In the genomic region with DNA sequence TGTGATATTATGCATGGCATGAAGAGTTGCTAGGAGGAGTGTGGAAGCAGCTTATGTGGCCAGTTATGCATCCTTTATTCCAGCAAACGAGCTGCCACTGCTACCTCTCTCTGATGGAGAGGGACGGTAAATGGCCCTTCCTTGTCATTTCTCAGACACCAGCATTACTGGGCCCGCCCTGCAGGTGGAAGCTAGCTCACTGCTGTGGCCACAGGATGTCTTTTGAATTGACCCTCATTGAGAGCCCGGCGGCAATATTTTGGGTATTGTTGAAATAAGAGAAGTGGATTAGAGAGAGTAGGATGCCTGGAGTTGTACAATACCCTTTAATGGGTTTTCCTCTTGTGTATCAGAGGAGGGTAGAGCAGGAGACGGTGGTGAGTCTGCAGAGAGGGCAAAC, we compare ENCODE assay signal across 20 cellular contexts. TPM values are rescaled to one million over a fixed set of nuclear protein-coding genes. Genes with fewer than 3 reads are reported as not detected.
DNase-seq lines count a peak whose midpoint lies in the region; ATAC-seq and TF ChIP-seq lines count a peak whose summit lies in the region.
"Had no signal": no experiment of that assay in that cellular context is flagged by ENCODE, and none has a peak within 500 bp of the region (broad histone marks: within the 10 kb centered on the region; RNA-seq: fewer than 3 reads in every experiment).

No MANE protein-coding gene starts in this region.

- H2BK15ac ChIP-seq in H9 (ENCODE audit: low read depth, low read length), result no peak overlapping the region

- no peak overlapping the region for H4K91ac ChIP-seq in H9 (ENCODE audit: insufficient read length, low read depth, low read length)

- H3K27ac Mint-ChIP-seq in H9, result no peak overlapping the region
- H3K27ac Mint-ChIP-seq in WTC11, result no peak overlapping the region
- no peak overlapping the region for H3K27ac Mint-ChIP-seq in activated naive CD4-positive, alpha-beta T cell treated with anti-CD3 and anti-CD28 coated beads, Interleukin-2, amount 50 U/mL, for 72 hours
- H3K27ac Mint-ChIP-seq: IgD-negative memory B cell had no signal

- in situ Hi-C loops in ACHN (cut with HindIII; ENCODE audit: low pct_ligation_motif_present, low pct_unique_long_range_greater_than_20kb, low sequenced_read_pairs), result no loop called here

- H3K14ac ChIP-seq in H9 (ENCODE audit: insufficient read depth, low read length), result no peak overlapping the region

- H3K9ac ChIP-seq in H9 (ENCODE audit: extremely low read depth, insufficient read length, low read length) (no peak overlapping the region), iPS-18a (ENCODE audit: low read length) (no peak overlapping the region)

- no peak overlapping the region for H3K18ac ChIP-seq in H9 (ENCODE audit: insufficient read length, low read depth, low read length)

- peaks cover 24% of the 10 kb centered on the region for H3K23me2 ChIP-seq in H9 (ENCODE audit: insufficient read length, low read depth, low read length, poor library complexity, severe bottlenecking)

- peak overlapping the region; percentile 73 for H3K4me2 ChIP-seq in H9 (ENCODE audit: insufficient read depth, insufficient read length, low read length)

- H2BK120ac ChIP-seq in H9 (ENCODE audit: low read depth, low read length, poor library complexity, severe bottlenecking), result no peak overlapping the region

- no peak overlapping the region for H2BK5ac ChIP-seq in H9 (ENCODE audit: insufficient read length, low read length)

- DNase-seq in COR-L47 (lab: John Stamatoyannopoulos, UW) (peak; percentile 24), H9 (peak; percentile 64), WTC11 (ENCODE audit: low spot score) (peak; percentile 55), ACHN (no peak)
- DNase-seq in activated naive CD4-positive, alpha-beta T cell treated with anti-CD3 and anti-CD28 coated beads, Interleukin-2, amount 50 U/mL, for 72 hours (ENCODE audit: low spot score in 2 of 2), result no peak
- DNase-seq in activated CD4-positive, CD25-positive, alpha-beta regulatory T cell treated with anti-CD3 and anti-CD28 coated beads, Interleukin-2, amount 50 U/mL, for 72 hours, result no peak
- DNase-seq: activated CD8-positive, alpha-beta memory T cell treated with anti-CD3 and anti-CD28 coated beads, Interleukin-2, amount 50 U/mL, for 48 hours; activated naive CD4-positive, alpha-beta T cell; aorta; heart left ventricle; NCI-H226; occipital lobe; SIG-M5; sigmoid colon; stimulated activated CD4-positive, alpha-beta T cell treated with anti-CD3 and anti-CD28 coated beads, Interleukin-4, amount 100 ng/mL, for 24 hours; T-helper 9 cell had no signal

- no peak overlapping the region for H2BK20ac ChIP-seq in H9 (ENCODE audit: low read depth, low read length, poor library complexity, severe bottlenecking)

- no peaks in the 10 kb centered on the region for H3K36me3 ChIP-seq in iPS-18a (ENCODE audit: control insufficient read depth, low read depth, low read length)
- H3K36me3 ChIP-seq: heart left ventricle, sigmoid colon, thoracic aorta had no signal

- H3K4me1 ChIP-seq in H9 (ENCODE audit: insufficient read depth, low read length) (peaks cover 3% of the 10 kb centered on the region; the same call in 1 of the 2 replicates), iPS-18a (ENCODE audit: control insufficient read depth, low read depth, low read length) (peaks cover 12% of the 10 kb centered on the region)

- H4K8ac ChIP-seq in H9 (replicated peaks; ENCODE audit: insufficient read length, low read depth, low read length), result no peak overlapping the region

- no peak overlapping the region for H3K27ac ChIP-seq in H9 (ENCODE audit: insufficient read length, low read depth, low read length)
- H3K27ac ChIP-seq in iPS-18a (ENCODE audit: low read length), result no peak overlapping the region
- H3K27ac ChIP-seq: heart left ventricle, sigmoid colon, thoracic aorta had no signal

- no peak overlapping the region for H3T11ph ChIP-seq in H9 (ENCODE audit: low read length)

- H3K9me3 ChIP-seq in H9 (ENCODE audit: control insufficient read depth, low read depth, low read length) (no peaks in the 10 kb centered on the region), iPS-18a (ENCODE audit: control insufficient read depth, low read depth, low read length) (no peaks in the 10 kb centered on the region)
- H3K9me3 ChIP-seq: heart left ventricle, sigmoid colon, thoracic aorta had no signal

- no peaks in the 10 kb centered on the region for H3K79me2 ChIP-seq in H9 (ENCODE audit: insufficient read depth, low read length)

- no peak overlapping the region for H2BK12ac ChIP-seq in H9 (ENCODE audit: insufficient read length, low read depth, low read length)

- H3K9me3 Mint-ChIP-seq in H9, result no peaks in the 10 kb centered on the region
- no peaks in the 10 kb centered on the region for H3K9me3 Mint-ChIP-seq in WTC11
- H3K9me3 Mint-ChIP-seq in activated naive CD4-positive, alpha-beta T cell treated with anti-CD3 and anti-CD28 coated beads, Interleukin-2, amount 50 U/mL, for 72 hours, result peaks cover 0 to 5% of the 10 kb centered on the region in 2 donors
- H3K9me3 Mint-ChIP-seq: IgD-negative memory B cell had no signal

- H3K23ac ChIP-seq in H9 (ENCODE audit: insufficient read length, low read depth, low read length), result no peak overlapping the region

- TF ChIP-seq CTCF in H9 (conservative IDR thresholded peaks at IDR 0.05) (peak; percentile 57), WTC11 (IDR thresholded peaks at IDR 0.05) (no peak)

- no peak overlapping the region for H4K5ac ChIP-seq in H9 (ENCODE audit: insufficient read length, low read depth, low read length)

- H2AK5ac ChIP-seq in H9 (ENCODE audit: insufficient read length, low read length), result no peak overlapping the region

- H3K79me1 ChIP-seq in H9 (ENCODE audit: insufficient read depth, low read depth, low read length, poor library complexity, severe bottlenecking), result no peaks in the 10 kb centered on the region

- peak overlapping the region; percentile 61 to 79; a peak in 2 of 5 replicates for H3K4me3 Mint-ChIP-seq in H9
- peak overlapping the region; percentile 76 for H3K4me3 Mint-ChIP-seq in WTC11

- H3K56ac ChIP-seq in H9 (ENCODE audit: insufficient read length, low read depth, low read length), result no peak overlapping the region

- peak overlapping the region; percentile 61 for H3K4me3 ChIP-seq in iPS-18a (ENCODE audit: low read length)
- H3K4me3 ChIP-seq: heart left ventricle, sigmoid colon, thoracic aorta had no signal

- H4K20me1 ChIP-seq in H9 (ENCODE audit: control insufficient read depth, insufficient read depth, insufficient read length), result no peaks in the 10 kb centered on the region

- no CpG with 5 or more reads among the region's 6 CpGs for WGBS in H9 (ENCODE audit: extremely low coverage, insufficient read length, low lambda C conversion rate)

- H3K27me3 Mint-ChIP-seq in H9 (ENCODE audit: low read depth) (peaks cover 81% of the 10 kb centered on the region), WTC11 (ENCODE audit: low read depth) (peaks cover 67% of the 10 kb centered on the region)

- no peaks in the 10 kb centered on the region; a peak in 1 of 7 replicates for H3K36me3 Mint-ChIP-seq in H9 (ENCODE audit: insufficient read depth in 1 of 3, low read depth in 3 of 3)
- H3K36me3 Mint-ChIP-seq in WTC11, result no peaks in the 10 kb centered on the region
- H3K36me3 Mint-ChIP-seq in activated naive CD4-positive, alpha-beta T cell treated with anti-CD3 and anti-CD28 coated beads, Interleukin-2, amount 50 U/mL, for 72 hours, result peaks cover 0 to 11% of the 10 kb centered on the region in 2 donors
- H3K36me3 Mint-ChIP-seq: IgD-negative memory B cell had no signal

- ATAC-seq in WTC11 (peak; percentile 62), HG02870 (IDR thresholded peaks at IDR 0.05; ENCODE audit: unreplicated experiment) (no peak)
- no peak for ATAC-seq in activated naive CD4-positive, alpha-beta T cell treated with anti-CD3 and anti-CD28 coated beads, Interleukin-2, amount 50 U/mL, for 72 hours
- ATAC-seq: heart left ventricle had no signal

- CTCF ChIA-PET in WTC11 (lab: Charles Lee), result interaction anchor here (0.8 to 5.9 kb wide), 8 partner anchors 10 to 420 kb away, joined by 3 to 72 read pairs (median 8); no protein-coding TSS in a partner anchor

- POLR2A ChIA-PET in WTC11 (lab: Charles Lee), result no interaction called here

- H2AFZ ChIP-seq in H9 (ENCODE audit: low read length), result no peak overlapping the region

- H3K4ac ChIP-seq in H9 (ENCODE audit: low read depth, low read length), result no peak overlapping the region

- peaks cover 26% of the 10 kb centered on the region for H3K27me3 ChIP-seq in H9 (ENCODE audit: insufficient read depth, low read length)
- H3K27me3 ChIP-seq in iPS-18a (ENCODE audit: control insufficient read depth, insufficient read depth, low read length), result peaks cover 80% of the 10 kb centered on the region

- H3K4me1 Mint-ChIP-seq in H9, result peaks cover 30% of the 10 kb centered on the region in 2 experiments
- H3K4me1 Mint-ChIP-seq in WTC11, result peaks cover 49% of the 10 kb centered on the region

TF ChIP-seq in WTC11, 78 proteins besides CTCF, POLR2A, EP300 and RAD21 (continues in another document):
- TF ChIP-seq ZNF423 (CRISPR knock-in tag; IDR thresholded peaks at IDR 0.05) (no peak), IRF2 (CRISPR knock-in tag; IDR thresholded peaks at IDR 0.05; ENCODE audit: borderline replicate concordance, low read depth) (no peak), TEAD4 (CRISPR knock-in tag; IDR thresholded peaks at IDR 0.05) (no peak), JUN (CRISPR knock-in tag; IDR thresholded peaks at IDR 0.05) (no peak), TCF7 (CRISPR knock-in tag; IDR thresholded peaks at IDR 0.05; ENCODE audit: low read depth) (no peak)
- TF ChIP-seq, protein P1, sequence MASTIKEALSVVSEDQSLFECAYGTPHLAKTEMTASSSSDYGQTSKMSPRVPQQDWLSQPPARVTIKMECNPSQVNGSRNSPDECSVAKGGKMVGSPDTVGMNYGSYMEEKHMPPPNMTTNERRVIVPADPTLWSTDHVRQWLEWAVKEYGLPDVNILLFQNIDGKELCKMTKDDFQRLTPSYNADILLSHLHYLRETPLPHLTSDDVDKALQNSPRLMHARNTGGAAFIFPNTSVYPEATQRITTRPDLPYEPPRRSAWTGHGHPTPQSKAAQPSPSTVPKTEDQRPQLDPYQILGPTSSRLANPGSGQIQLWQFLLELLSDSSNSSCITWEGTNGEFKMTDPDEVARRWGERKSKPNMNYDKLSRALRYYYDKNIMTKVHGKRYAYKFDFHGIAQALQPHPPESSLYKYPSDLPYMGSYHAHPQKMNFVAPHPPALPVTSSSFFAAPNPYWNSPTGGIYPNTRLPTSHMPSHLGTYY (CRISPR knock-in tag; IDR thresholded peaks at IDR 0.05), result no peak

RNA-seq across cellular contexts. Expression of a gene that starts 1.5 kb away (rescaled TPM):
- total RNA-seq in H9 (2021) (0.74 and 0.77 TPM in 2 replicates), WTC11 (2021) (0.78 to 1.4 TPM (median 0.80 TPM) in 3 replicates)
- total RNA-seq in activated naive CD4-positive, alpha-beta T cell treated with anti-CD3 and anti-CD28 coated beads, Interleukin-2, amount 50 U/mL, for 72 hours, result under 1 TPM; 0.53 to 0.55 TPM

Comparison
In these comparisons a context has a peak if more than half of its experiments do, and no peak if none do; other contexts are left out.
1. DNase-seq: peak in COR-L47 (single experiment), H9 (single experiment) and WTC11 (single experiment); none in activated naive CD4-positive, alpha-beta T cell treated with anti-CD3 and anti-CD28 coated beads, Interleukin-2, amount 50 U/mL, for 72 hours (0 of 2), ACHN (single experiment) and activated CD4-positive, CD25-positive, alpha-beta regulatory T cell treated with anti-CD3 and anti-CD28 coated beads, Interleukin-2, amount 50 U/mL, for 72 hours (single experiment).